19 cellular contexts compared by ENCODE assay signal in genomic region chr6:89284963-89285735, GRCh38. TPM values are rescaled to one million over a fixed set of nuclear protein-coding genes. Genes with fewer than 3 reads are reported as not detected.
"Had no signal": no experiment of that assay in that cellular context is flagged by ENCODE, and none has a peak within 500 bp of the region (broad histone marks: within the 10 kb centered on the region; RNA-seq: fewer than 3 reads in every experiment).

No MANE protein-coding gene starts in this region.

- DNase-seq: cerebellar nuclear complex; esophagus squamous epithelium; foreskin fibroblast; left colon; mesendoderm; psoas muscle; sigmoid colon; small intestine; stimulated activated CD4-positive, alpha-beta T cell treated with anti-CD3 and anti-CD28 coated beads, Interleukin-12 subunit alpha, Interleukin-12 subunit beta, amount 100 ng/mL, for 4 hours; stimulated activated naive CD4-positive, alpha-beta T cell; stomach; substantia nigra; transverse colon had no signal

- ATAC-seq: gastroesophageal sphincter, left colon, psoas muscle had no signal

- H3K27me3 Mint-ChIP-seq: dendritic cell treated with granulocyte-macrophage colony-stimulating factor and Interleukin-4, amounts not matched to agents 40 ng/mL and 50 ng/mL, for 4 days had no signal

- H3K4me3 ChIP-seq: esophagus squamous epithelium, gastroesophageal sphincter, hepatocyte, psoas muscle, sigmoid colon, stomach, thoracic aorta, transverse colon had no signal

- H3K27me3 ChIP-seq: esophagus squamous epithelium, gastroesophageal sphincter, hepatocyte, sigmoid colon, stomach, transverse colon had no signal

- H3K4me3 Mint-ChIP-seq: dendritic cell treated with granulocyte-macrophage colony-stimulating factor and Interleukin-4, amounts not matched to agents 40 ng/mL and 50 ng/mL, for 4 days; nephron had no signal

- H3K36me3 ChIP-seq: esophagus squamous epithelium, gastroesophageal sphincter, sigmoid colon, stomach, thoracic aorta, transverse colon had no signal

- H3K27ac Mint-ChIP-seq: dendritic cell treated with granulocyte-macrophage colony-stimulating factor and Interleukin-4, amounts not matched to agents 40 ng/mL and 50 ng/mL, for 4 days; nephron had no signal

- H3K9me3 ChIP-seq: esophagus squamous epithelium, gastroesophageal sphincter, psoas muscle, sigmoid colon, stomach, thoracic aorta, transverse colon had no signal

- H3K9me3 Mint-ChIP-seq: nephron had no signal

- H3K27ac ChIP-seq: esophagus squamous epithelium, gastroesophageal sphincter, hepatocyte, psoas muscle, sigmoid colon, stomach, thoracic aorta, transverse colon had no signal

- H3K4me1 ChIP-seq: esophagus squamous epithelium, gastroesophageal sphincter, psoas muscle, sigmoid colon, stomach, transverse colon had no signal

RNA-seq across cellular contexts. Expression of gene GABRR2, which starts 29.9 kb away (rescaled TPM):
- total RNA-seq: kidney epithelial cell had no signal
